In the genomic region with DNA sequence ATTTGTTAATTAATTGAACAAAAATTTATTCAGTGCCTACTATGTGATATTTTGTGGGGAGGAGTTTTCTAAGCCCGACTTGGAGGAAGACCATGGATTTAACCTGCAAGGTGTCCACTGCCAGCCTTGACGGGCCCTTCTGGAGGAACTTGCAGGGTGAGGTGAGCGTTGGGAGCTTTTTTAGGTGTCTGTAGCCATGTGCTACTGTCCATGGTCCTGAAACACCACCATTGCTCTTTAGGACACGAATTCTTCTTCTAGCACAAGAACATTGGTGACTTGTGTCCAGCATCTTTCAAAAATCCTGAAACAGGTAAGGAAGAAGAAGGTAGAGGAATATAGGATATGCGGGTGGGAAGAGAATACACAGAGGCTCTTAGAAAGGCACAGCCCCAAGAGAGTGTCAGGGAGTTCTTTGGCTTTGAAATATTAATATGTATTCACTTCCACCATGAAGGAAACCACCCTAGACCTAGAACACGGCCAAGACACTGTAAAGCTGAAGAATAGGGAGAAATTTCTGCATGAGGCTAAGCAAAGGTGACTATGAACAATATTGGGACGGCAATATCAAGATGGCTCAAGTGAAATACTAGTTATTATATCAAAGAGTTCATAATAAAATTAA, we compare ENCODE assay signal across 9 cellular contexts. TPM values are rescaled to one million over a fixed set of nuclear protein-coding genes. Genes with fewer than 3 reads are reported as not detected.
DNase-seq lines count a peak whose midpoint lies in the region; ATAC-seq and TF ChIP-seq lines count a peak whose summit lies in the region.
"Had no signal": no experiment of that assay in that cellular context is flagged by ENCODE, and none has a peak within 500 bp of the region (broad histone marks: within the 10 kb centered on the region; RNA-seq: fewer than 3 reads in every experiment).

No MANE protein-coding gene starts in this region.

- H3K4me3 ChIP-seq in GM12865 (ENCODE audit: low read depth, low read length) (no peak overlapping the region), adrenal gland (no peak overlapping the region), right lobe of liver (no peak overlapping the region)
- H3K4me3 ChIP-seq: lower lobe of right lung had no signal

- ATAC-seq in right lobe of liver, result peak; percentile 32 to 71 (median 58)
- ATAC-seq in omental fat pad (ENCODE audit: low FRiP score), result no peak
- no peak for ATAC-seq in HG02870 (IDR thresholded peaks at IDR 0.05; ENCODE audit: unreplicated experiment)

- H3K9me3 ChIP-seq in adrenal gland (replicated peaks in 1 of 3) (no peaks in the 10 kb centered on the region), right lobe of liver (no peaks in the 10 kb centered on the region)
- H3K9me3 ChIP-seq: lower lobe of right lung had no signal

- WGBS in adrenal gland, 4 donors, result 16 to 23% (median 19%) methylated on average over 7 of the region's 7 CpGs
- WGBS in right lobe of liver (ENCODE audit: insufficient coverage, low coverage, low lambda C conversion rate, missing lambda C conversion rate), result 11% methylated on average over 7 of the region's 7 CpGs

- no peaks in the 10 kb centered on the region for H3K36me3 ChIP-seq in adrenal gland (replicated peaks in 1 of 2)
- H3K36me3 ChIP-seq in right lobe of liver, result no peaks in the 10 kb centered on the region
- H3K36me3 ChIP-seq: lower lobe of right lung had no signal

- DNase-seq in GM12865 (ENCODE audit: low read depth) (peak; percentile 66), NCI-H460 (ENCODE audit: extremely low read depth, low read depth) (peak; percentile 44), adrenal gland (peak; percentile 22 to 67 (median 54)), right lobe of liver (no peak), NCI-H510A treated with DMSO at 0.1 percent for 48 hours (lab: John Stamatoyannopoulos, UW) (no peak), omental fat pad (ENCODE audit: low spot score) (no peak), SHP77 treated with DMSO at 0.1 percent for 48 hours (lab: John Stamatoyannopoulos, UW) (no peak)
- DNase-seq: lower lobe of right lung had no signal

- H3K27me3 ChIP-seq in adrenal gland, result peaks cover 10% of the 10 kb centered on the region
- no peaks in the 10 kb centered on the region for H3K27me3 ChIP-seq in right lobe of liver

- intact Hi-C loops in adrenal gland (cut with DNase I) (no loop called here), right lobe of liver (cut with DNase I) (no loop called here)

- TF ChIP-seq CTCF in GM12865 (IDR thresholded peaks at IDR 0.05; ENCODE audit: insufficient read depth, low read depth, low read length, missing control alignments) (no peak), adrenal gland (IDR thresholded peaks at IDR 0.05) (no peak), right lobe of liver (IDR thresholded peaks at IDR 0.05) (no peak), omental fat pad (IDR thresholded peaks at IDR 0.05) (no peak)

- H3K27ac ChIP-seq in adrenal gland, result no peak overlapping the region
- no peak overlapping the region for H3K27ac ChIP-seq in right lobe of liver
- H3K27ac ChIP-seq: lower lobe of right lung had no signal

- H3K4me1 ChIP-seq in adrenal gland (replicated peaks in 1 of 2), result no peaks in the 10 kb centered on the region
- no peaks in the 10 kb centered on the region for H3K4me1 ChIP-seq in right lobe of liver
- H3K4me1 ChIP-seq: lower lobe of right lung had no signal

- no peak for TF ChIP-seq POLR2A in adrenal gland (IDR thresholded peaks at IDR 0.05)
- no peak for TF ChIP-seq POLR2A in right lobe of liver (IDR thresholded peaks at IDR 0.05)

RNA-seq across cellular contexts. Expression of a gene that starts 27.9 kb away (rescaled TPM):
- total RNA-seq in NCI-H460 (2014; rRNA removed; shearing (Covaris generic)), result not detected in 2 replicates
- polyA plus RNA-seq in NCI-H460 (2014; cell fraction: nucleus; rRNA removed), result not detected in 2 replicates
- total RNA-seq in adrenal gland, result not detected
- under 1 TPM in 1 of 3 donors, not detected in 2; under 0.01 TPM for polyA plus RNA-seq in adrenal gland
- not detected for total RNA-seq in right lobe of liver
- not detected for total RNA-seq in omental fat pad
- total RNA-seq: lower lobe of right lung had no signal

RNA-seq across cellular contexts. Expression of a gene that starts 37.1 kb away (rescaled TPM):
- total RNA-seq in NCI-H460 (2014; rRNA removed; shearing (Covaris generic)), result 7.3 and 9.8 TPM in 2 replicates
- 4.4 and 5.5 TPM in 2 replicates for polyA plus RNA-seq in NCI-H460 (2014; cell fraction: nucleus; rRNA removed)
- total RNA-seq in adrenal gland (100 to 1,000 TPM in 1 of 8 donors, 10 to 100 TPM in 7; 18.5 to 207 (median 37.3) TPM), right lobe of liver (10 to 100 TPM; 13.3 to 28.7 (median 17.7) TPM), omental fat pad (10 to 100 TPM; 15.8 to 22.5 (median 20.7) TPM)
- 100 to 1,000 TPM in 1 of 3 donors, 10 to 100 TPM in 2; 19.8 to 194 (median 31.0) TPM for polyA plus RNA-seq in adrenal gland

RNA-seq across cellular contexts. Expression of a gene that starts 46.5 kb away (rescaled TPM):
- total RNA-seq in NCI-H460 (2014; rRNA removed; shearing (Covaris generic)), result not detected in 2 replicates
- not detected in 2 replicates for polyA plus RNA-seq in NCI-H460 (2014; cell fraction: nucleus; rRNA removed)
- not detected for total RNA-seq in adrenal gland
- polyA plus RNA-seq in adrenal gland, result not detected
- total RNA-seq in right lobe of liver, result not detected
- not detected for total RNA-seq in omental fat pad
- total RNA-seq: lower lobe of right lung had no signal

Comparison
In these comparisons a context has a peak if more than half of its experiments do, and no peak if none do; other contexts are left out.
1. DNase-seq: peak in GM12865 (single experiment), NCI-H460 (single experiment) and adrenal gland (7 of 7); none in right lobe of liver (0 of 3), NCI-H510A treated with DMSO at 0.1 percent for 48 hours (single experiment), omental fat pad (single experiment) and SHP77 treated with DMSO at 0.1 percent for 48 hours (single experiment).
2. ATAC-seq: peak in right lobe of liver (4 of 4); none in omental fat pad (single experiment) and HG02870 (single experiment).